In the genomic region with DNA sequence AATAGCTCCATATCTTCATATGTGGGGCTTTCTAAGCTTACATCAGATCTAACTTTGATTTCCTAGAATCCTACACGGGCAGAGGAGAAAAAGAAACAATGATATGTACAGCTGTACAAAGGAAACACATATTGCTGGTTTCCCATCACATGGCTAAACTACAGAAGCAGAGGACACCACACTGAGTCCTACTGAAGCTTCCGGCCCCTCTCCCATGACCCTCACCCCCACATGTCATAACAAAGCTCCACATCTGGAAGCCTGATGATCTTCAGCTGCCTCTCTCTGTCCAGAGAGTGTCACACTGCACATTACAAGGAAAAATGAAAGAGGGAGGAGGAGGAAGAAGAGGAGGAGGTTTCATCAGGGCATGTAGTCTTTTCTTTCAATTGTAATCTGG, we compare ENCODE assay signal across 12 cellular contexts.
"Had no signal": no experiment of that assay in that cellular context is flagged by ENCODE, and none has a peak within 500 bp of the region (broad histone marks: within the 10 kb centered on the region; RNA-seq: fewer than 3 reads in every experiment).

No MANE protein-coding gene starts in this region.

- H3K27me3 ChIP-seq: testis had no signal

- H3K36me3 Mint-ChIP-seq: activated naive CD8-positive, alpha-beta T cell; memory B cell had no signal

- H3K4me1 Mint-ChIP-seq: memory B cell; stimulated activated naive CD8-positive, alpha-beta T cell treated with anti-CD3 and anti-CD28 coated beads, Interleukin-15, amount 100 ng/mL, for 72 hours had no signal

- H3K27ac Mint-ChIP-seq: activated naive CD8-positive, alpha-beta T cell; activated T-cell treated with anti-CD3 and anti-CD28 coated beads, Interleukin-2, amount 50 U/mL, for 24 hours; memory B cell had no signal

- DNase-seq: activated CD4-positive, alpha-beta T cell treated with anti-CD3 and anti-CD28 coated beads, Interleukin-2, amount 50 U/mL, for 1 hour; activated effector memory CD4-positive, alpha-beta T cell treated with anti-CD3 and anti-CD28 coated beads, Interleukin-2, amount 50 U/mL, for 16 hours; activated T-cell treated with anti-CD3 and anti-CD28 coated beads, Interleukin-2, amount 50 U/mL, for 24 hours; effector CD4-positive, alpha-beta T cell; hypothalamus; stimulated activated CD4-positive, alpha-beta T cell treated with anti-CD3 and anti-CD28 coated beads, Interleukin-15, amount 100 ng/mL, for 24 hours; stimulated activated CD4-positive, alpha-beta T cell treated with anti-CD3 and anti-CD28 coated beads, Interleukin-4, amount 100 ng/mL, for 24 hours; stimulated activated naive CD8-positive, alpha-beta T cell treated with anti-CD3 and anti-CD28 coated beads, Interleukin-15, amount 100 ng/mL, for 72 hours had no signal

- H3K9me3 Mint-ChIP-seq: activated T-cell treated with anti-CD3 and anti-CD28 coated beads, Interleukin-2, amount 50 U/mL, for 24 hours; memory B cell; stimulated activated naive CD8-positive, alpha-beta T cell treated with anti-CD3 and anti-CD28 coated beads, Interleukin-15, amount 100 ng/mL, for 72 hours had no signal

- H3K4me3 ChIP-seq: coronary artery, testis had no signal

- H3K9me3 ChIP-seq: testis had no signal

- H3K27me3 Mint-ChIP-seq: stimulated activated naive CD8-positive, alpha-beta T cell treated with anti-CD3 and anti-CD28 coated beads, Interleukin-15, amount 100 ng/mL, for 72 hours had no signal

- H3K4me3 Mint-ChIP-seq: activated naive CD8-positive, alpha-beta T cell; activated T-cell treated with anti-CD3 and anti-CD28 coated beads, Interleukin-2, amount 50 U/mL, for 24 hours; memory B cell; stimulated activated naive CD8-positive, alpha-beta T cell treated with anti-CD3 and anti-CD28 coated beads, Interleukin-15, amount 100 ng/mL, for 72 hours had no signal

- ATAC-seq: stimulated activated naive CD8-positive, alpha-beta T cell treated with anti-CD3 and anti-CD28 coated beads, Interleukin-15, amount 100 ng/mL, for 72 hours had no signal

- H3K27ac ChIP-seq: coronary artery had no signal
